ENCODE assay signal across 1 cellular context in the genomic region with DNA sequence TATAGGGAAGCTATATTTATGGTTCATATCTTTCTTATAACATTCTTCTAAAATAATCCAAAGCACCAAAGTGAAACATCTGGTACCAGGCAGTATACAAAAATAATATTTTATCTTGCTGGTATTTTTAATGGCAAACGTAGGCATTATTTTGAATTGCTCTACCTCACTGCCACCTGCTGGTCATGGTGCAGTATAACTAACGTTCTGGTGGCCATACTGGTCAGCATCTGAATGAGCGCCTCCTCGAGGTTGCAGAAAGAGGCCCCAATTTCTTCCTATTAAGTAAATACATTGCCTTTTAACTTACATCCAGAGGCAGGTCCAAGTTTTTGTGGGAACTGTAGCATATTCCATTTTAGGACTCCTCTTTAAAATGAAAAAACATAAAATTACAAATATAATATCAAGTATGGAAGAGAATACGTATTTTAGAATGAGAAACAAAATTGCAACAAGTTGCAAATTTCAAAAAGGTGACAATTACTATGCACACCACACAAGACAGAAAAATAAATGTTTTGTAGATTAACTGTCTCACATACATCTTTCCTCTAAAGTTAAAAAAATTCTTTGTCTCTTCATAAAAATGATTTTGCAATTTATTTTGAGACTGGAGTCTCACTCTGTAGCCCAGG.
TF ChIP-seq lines count a peak whose summit lies in the region.

No MANE protein-coding gene starts in this region.

TF ChIP-seq in GM23338, 12 proteins besides CTCF, POLR2A, EP300 and RAD21:
- TF ChIP-seq, protein P1, sequence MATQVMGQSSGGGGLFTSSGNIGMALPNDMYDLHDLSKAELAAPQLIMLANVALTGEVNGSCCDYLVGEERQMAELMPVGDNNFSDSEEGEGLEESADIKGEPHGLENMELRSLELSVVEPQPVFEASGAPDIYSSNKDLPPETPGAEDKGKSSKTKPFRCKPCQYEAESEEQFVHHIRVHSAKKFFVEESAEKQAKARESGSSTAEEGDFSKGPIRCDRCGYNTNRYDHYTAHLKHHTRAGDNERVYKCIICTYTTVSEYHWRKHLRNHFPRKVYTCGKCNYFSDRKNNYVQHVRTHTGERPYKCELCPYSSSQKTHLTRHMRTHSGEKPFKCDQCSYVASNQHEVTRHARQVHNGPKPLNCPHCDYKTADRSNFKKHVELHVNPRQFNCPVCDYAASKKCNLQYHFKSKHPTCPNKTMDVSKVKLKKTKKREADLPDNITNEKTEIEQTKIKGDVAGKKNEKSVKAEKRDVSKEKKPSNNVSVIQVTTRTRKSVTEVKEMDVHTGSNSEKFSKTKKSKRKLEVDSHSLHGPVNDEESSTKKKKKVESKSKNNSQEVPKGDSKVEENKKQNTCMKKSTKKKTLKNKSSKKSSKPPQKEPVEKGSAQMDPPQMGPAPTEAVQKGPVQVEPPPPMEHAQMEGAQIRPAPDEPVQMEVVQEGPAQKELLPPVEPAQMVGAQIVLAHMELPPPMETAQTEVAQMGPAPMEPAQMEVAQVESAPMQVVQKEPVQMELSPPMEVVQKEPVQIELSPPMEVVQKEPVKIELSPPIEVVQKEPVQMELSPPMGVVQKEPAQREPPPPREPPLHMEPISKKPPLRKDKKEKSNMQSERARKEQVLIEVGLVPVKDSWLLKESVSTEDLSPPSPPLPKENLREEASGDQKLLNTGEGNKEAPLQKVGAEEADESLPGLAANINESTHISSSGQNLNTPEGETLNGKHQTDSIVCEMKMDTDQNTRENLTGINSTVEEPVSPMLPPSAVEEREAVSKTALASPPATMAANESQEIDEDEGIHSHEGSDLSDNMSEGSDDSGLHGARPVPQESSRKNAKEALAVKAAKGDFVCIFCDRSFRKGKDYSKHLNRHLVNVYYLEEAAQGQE (IDR thresholded peaks at IDR 0.05; ENCODE audit: unreplicated experiment) = no peak
- TF ChIP-seq NANOG (IDR thresholded peaks at IDR 0.05; ENCODE audit: borderline replicate concordance) = no peak
- TF ChIP-seq EZH2phosphoT487 (IDR thresholded peaks at IDR 0.05; ENCODE audit: unreplicated experiment) = no peak
- no peak for TF ChIP-seq CREB1 (CRISPR knock-in tag; IDR thresholded peaks at IDR 0.05; ENCODE audit: low read depth)
- no peak for TF ChIP-seq ZNF114 (CRISPR knock-in tag; IDR thresholded peaks at IDR 0.05)
- TF ChIP-seq, protein P2, sequence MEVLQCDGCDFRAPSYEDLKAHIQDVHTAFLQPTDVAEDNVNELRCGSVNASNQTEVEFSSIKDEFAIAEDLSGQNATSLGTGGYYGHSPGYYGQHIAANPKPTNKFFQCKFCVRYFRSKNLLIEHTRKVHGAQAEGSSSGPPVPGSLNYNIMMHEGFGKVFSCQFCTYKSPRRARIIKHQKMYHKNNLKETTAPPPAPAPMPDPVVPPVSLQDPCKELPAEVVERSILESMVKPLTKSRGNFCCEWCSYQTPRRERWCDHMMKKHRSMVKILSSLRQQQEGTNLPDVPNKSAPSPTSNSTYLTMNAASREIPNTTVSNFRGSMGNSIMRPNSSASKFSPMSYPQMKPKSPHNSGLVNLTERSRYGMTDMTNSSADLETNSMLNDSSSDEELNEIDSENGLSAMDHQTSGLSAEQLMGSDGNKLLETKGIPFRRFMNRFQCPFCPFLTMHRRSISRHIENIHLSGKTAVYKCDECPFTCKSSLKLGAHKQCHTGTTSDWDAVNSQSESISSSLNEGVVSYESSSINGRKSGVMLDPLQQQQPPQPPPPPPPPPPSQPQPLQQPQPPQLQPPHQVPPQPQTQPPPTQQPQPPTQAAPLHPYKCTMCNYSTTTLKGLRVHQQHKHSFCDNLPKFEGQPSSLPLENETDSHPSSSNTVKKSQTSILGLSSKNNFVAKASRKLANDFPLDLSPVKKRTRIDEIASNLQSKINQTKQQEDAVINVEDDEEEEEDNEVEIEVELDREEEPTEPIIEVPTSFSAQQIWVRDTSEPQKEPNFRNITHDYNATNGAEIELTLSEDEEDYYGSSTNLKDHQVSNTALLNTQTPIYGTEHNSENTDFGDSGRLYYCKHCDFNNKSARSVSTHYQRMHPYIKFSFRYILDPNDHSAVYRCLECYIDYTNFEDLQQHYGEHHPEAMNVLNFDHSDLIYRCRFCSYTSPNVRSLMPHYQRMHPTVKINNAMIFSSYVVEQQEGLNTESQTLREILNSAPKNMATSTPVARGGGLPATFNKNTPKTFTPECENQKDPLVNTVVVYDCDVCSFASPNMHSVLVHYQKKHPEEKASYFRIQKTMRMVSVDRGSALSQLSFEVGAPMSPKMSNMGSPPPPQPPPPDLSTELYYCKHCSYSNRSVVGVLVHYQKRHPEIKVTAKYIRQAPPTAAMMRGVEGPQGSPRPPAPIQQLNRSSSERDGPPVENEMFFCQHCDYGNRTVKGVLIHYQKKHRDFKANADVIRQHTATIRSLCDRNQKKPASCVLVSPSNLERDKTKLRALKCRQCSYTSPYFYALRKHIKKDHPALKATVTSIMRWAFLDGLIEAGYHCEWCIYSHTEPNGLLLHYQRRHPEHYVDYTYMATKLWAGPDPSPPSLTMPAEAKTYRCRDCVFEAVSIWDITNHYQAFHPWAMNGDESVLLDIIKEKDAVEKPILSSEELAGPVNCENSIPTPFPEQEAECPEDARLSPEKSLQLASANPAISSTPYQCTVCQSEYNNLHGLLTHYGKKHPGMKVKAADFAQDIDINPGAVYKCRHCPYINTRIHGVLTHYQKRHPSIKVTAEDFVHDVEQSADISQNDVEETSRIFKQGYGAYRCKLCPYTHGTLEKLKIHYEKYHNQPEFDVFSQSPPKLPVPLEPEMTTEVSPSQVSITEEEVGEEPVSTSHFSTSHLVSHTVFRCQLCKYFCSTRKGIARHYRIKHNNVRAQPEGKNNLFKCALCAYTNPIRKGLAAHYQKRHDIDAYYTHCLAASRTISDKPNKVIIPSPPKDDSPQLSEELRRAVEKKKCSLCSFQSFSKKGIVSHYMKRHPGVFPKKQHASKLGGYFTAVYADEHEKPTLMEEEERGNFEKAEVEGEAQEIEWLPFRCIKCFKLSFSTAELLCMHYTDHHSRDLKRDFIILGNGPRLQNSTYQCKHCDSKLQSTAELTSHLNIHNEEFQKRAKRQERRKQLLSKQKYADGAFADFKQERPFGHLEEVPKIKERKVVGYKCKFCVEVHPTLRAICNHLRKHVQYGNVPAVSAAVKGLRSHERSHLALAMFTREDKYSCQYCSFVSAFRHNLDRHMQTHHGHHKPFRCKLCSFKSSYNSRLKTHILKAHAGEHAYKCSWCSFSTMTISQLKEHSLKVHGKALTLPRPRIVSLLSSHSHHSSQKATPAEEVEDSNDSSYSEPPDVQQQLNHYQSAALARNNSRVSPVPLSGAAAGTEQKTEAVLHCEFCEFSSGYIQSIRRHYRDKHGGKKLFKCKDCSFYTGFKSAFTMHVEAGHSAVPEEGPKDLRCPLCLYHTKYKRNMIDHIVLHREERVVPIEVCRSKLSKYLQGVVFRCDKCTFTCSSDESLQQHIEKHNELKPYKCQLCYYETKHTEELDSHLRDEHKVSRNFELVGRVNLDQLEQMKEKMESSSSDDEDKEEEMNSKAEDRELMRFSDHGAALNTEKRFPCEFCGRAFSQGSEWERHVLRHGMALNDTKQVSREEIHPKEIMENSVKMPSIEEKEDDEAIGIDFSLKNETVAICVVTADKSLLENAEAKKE (CRISPR knock-in tag; IDR thresholded peaks at IDR 0.05) = no peak
